ENCODE assay signal across 21 cellular contexts in genomic region chr1:174398246-174398645, GRCh38. TPM values are rescaled to one million over a fixed set of nuclear protein-coding genes. Genes with fewer than 3 reads are reported as not detected.
A peak's percentile ranks its signal among the peaks of the same experiment; 100 is the strongest.
DNase-seq lines count a peak whose midpoint lies in the region; ATAC-seq and TF ChIP-seq lines count a peak whose summit lies in the region.
"Had no signal": no experiment of that assay in that cellular context is flagged by ENCODE, and none has a peak within 500 bp of the region (broad histone marks: within the 10 kb centered on the region; RNA-seq: fewer than 3 reads in every experiment).

No MANE protein-coding gene starts in this region.

- H3K79me1 ChIP-seq in mesendoderm (ENCODE audit: low read length): no peaks in the 10 kb centered on the region

- no peaks in the 10 kb centered on the region for H3K36me3 ChIP-seq in HAP-1 (replicated peaks)
- no peaks in the 10 kb centered on the region for H3K36me3 ChIP-seq in mesendoderm (ENCODE audit: control insufficient read depth, insufficient read depth, low read length)

- no peak overlapping the region for H3K4ac ChIP-seq in mesendoderm (ENCODE audit: low read depth, low read length)

- H3K4me2 ChIP-seq in mesendoderm (ENCODE audit: low read length): no peak overlapping the region
- H3K4me2 ChIP-seq: PC-9 had no signal

- no peak overlapping the region for H4K5ac ChIP-seq in mesendoderm (ENCODE audit: low read length)

- no peak overlapping the region for H4K8ac ChIP-seq in mesendoderm (ENCODE audit: low read depth, low read length)

- H3K23ac ChIP-seq in mesendoderm (ENCODE audit: low read length): no peak overlapping the region

- H3K56ac ChIP-seq in mesendoderm (ENCODE audit: low read length): no peak overlapping the region

- no peaks in the 10 kb centered on the region for H3K27me3 ChIP-seq in HAP-1 (ENCODE audit: low read depth)
- H3K27me3 ChIP-seq in mesendoderm (ENCODE audit: insufficient read depth, low read length, poor library complexity): no peaks in the 10 kb centered on the region
- H3K27me3 ChIP-seq: body of pancreas, transverse colon had no signal

- H2BK5ac ChIP-seq in mesendoderm (ENCODE audit: low read length): no peak overlapping the region

- no peak for TF ChIP-seq CTCF in astrocyte of the cerebellum (IDR thresholded peaks at IDR 0.05; ENCODE audit: low read depth, low read length, missing control alignments)

- no peaks in the 10 kb centered on the region for H3K4me1 ChIP-seq in HAP-1
- no peaks in the 10 kb centered on the region for H3K4me1 ChIP-seq in mesendoderm (ENCODE audit: control insufficient read depth, low read depth, low read length)
- H3K4me1 ChIP-seq: body of pancreas, transverse colon had no signal

- in situ Hi-C loops in astrocyte of the cerebellum (cut with HindIII; ENCODE audit: low sequenced_read_pairs) (no loop called here), HAP-1 (cut with MboI; ENCODE audit: low sequenced_read_pairs) (no loop called here)

- H3K18ac ChIP-seq in mesendoderm (ENCODE audit: low read length): no peak overlapping the region

- no peak overlapping the region for H3K9ac ChIP-seq in mesendoderm (ENCODE audit: low read length)

- no peak overlapping the region for H2BK120ac ChIP-seq in mesendoderm (ENCODE audit: low read depth, low read length)

- no peak overlapping the region for H3K4me3 ChIP-seq in astrocyte of the cerebellum (ENCODE audit: low read depth, low read length)
- H3K4me3 ChIP-seq in skeletal muscle cell (ENCODE audit: low read depth, low read length): no peak overlapping the region
- H3K4me3 ChIP-seq in HAP-1: no peak overlapping the region
- H3K4me3 ChIP-seq in mesendoderm (ENCODE audit: low read length): no peak overlapping the region
- H3K4me3 ChIP-seq: body of pancreas, PC-9, skin epidermis, transverse colon had no signal

- no peak overlapping the region for H2BK15ac ChIP-seq in mesendoderm (replicated peaks; ENCODE audit: low read depth)

- no peaks in the 10 kb centered on the region for H3K9me3 ChIP-seq in HAP-1
- H3K9me3 ChIP-seq: body of pancreas, transverse colon had no signal

- H3K27ac ChIP-seq in mesendoderm (ENCODE audit: low read depth, low read length): no peak overlapping the region
- H3K27ac ChIP-seq: body of pancreas, PC-9, skin epidermis, transverse colon had no signal

- DNase-seq in astrocyte of the cerebellum (ENCODE audit: low read depth): peak; percentile 93
- peak; percentile 15 for DNase-seq in skeletal muscle cell (ENCODE audit: low read depth)
- DNase-seq in HAP-1 (ENCODE audit: low spot score in 2 of 2): no peak
- no peak for DNase-seq in AG20443 (ENCODE audit: low spot score)
- DNase-seq in mesendoderm: no peak
- DNase-seq in posterior cingulate gyrus: no peak
- DNase-seq: activated effector memory CD4-positive, alpha-beta T cell treated with anti-CD3 and anti-CD28 coated beads, Interleukin-2, amount 50 U/mL, for 16 hours; body of pancreas; CD4-positive, CD25-positive, alpha-beta regulatory T cell; dermis blood vessel endothelial cell; DMS79 treated with DMSO at 0.1 percent for 48 hours; hippocampal formation; NCI-H1694; NCI-H510A treated with DMSO at 0.1 percent for 48 hours; PC-9; transverse colon had no signal

- no peaks in the 10 kb centered on the region for H3K79me2 ChIP-seq in mesendoderm (ENCODE audit: control insufficient read depth, insufficient read depth, low read length)

- peak; percentile 63 for ATAC-seq in GM19025 (IDR thresholded peaks at IDR 0.05; ENCODE audit: low read depth, unreplicated experiment)
- peak; percentile 51 for ATAC-seq in HG03039 (IDR thresholded peaks at IDR 0.05; ENCODE audit: unreplicated experiment)
- ATAC-seq: body of pancreas, esophagus mucosa, HCT116 had no signal

- WGBS in mesendoderm (ENCODE audit: extremely low coverage, insufficient coverage, low lambda C conversion rate): no CpG with 5 or more reads among the region's 4 CpGs

- intact Hi-C loops in posterior cingulate gyrus (cut with DNase I): no loop called here

- no peak overlapping the region for H2AK5ac ChIP-seq in mesendoderm (ENCODE audit: low read length)

RNA-seq across cellular contexts. Expression of gene GPR52, which starts 49.5 kb away (rescaled TPM):
- not detected for polyA plus RNA-seq in mesendoderm (2013, experiment 1 of 2)
- 0.03 TPM for polyA plus RNA-seq in mesendoderm (2013, experiment 2 of 2)
- polyA plus RNA-seq: CD4-positive, CD25-positive, alpha-beta regulatory T cell had no signal

Comparison
In these comparisons a context has a peak if more than half of its experiments do, and no peak if none do; other contexts are left out.
1. DNase-seq: peak in astrocyte of the cerebellum (single experiment) and skeletal muscle cell (single experiment); none in HAP-1 (0 of 2), AG20443 (single experiment), mesendoderm (single experiment) and posterior cingulate gyrus (0 of 10).